In genomic region chr1:186967659-186968394, GRCh38 we compare ENCODE assay signal across 22 cellular contexts.
A peak's percentile ranks its signal among the peaks of the same experiment; 100 is the strongest.
DNase-seq lines count a peak whose midpoint lies in the region; ATAC-seq and TF ChIP-seq lines count a peak whose summit lies in the region.
"Had no signal": no experiment of that assay in that cellular context is flagged by ENCODE, and none has a peak within 500 bp of the region (broad histone marks: within the 10 kb centered on the region; RNA-seq: fewer than 3 reads in every experiment).

No MANE protein-coding gene starts in this region.

- in situ Hi-C loops in brain microvascular endothelial cell (cut with HindIII; ENCODE audit: low pct_ligation_motif_present, low sequenced_read_pairs): no loop called here

- DNase-seq in AG08395 (ENCODE audit: low spot score) (peak; percentile 17), M059J (ENCODE audit: low read depth) (peak; percentile 60), brain microvascular endothelial cell (no peak), kidney glomerular epithelial cell (lab: John Stamatoyannopoulos, UW) (peak; percentile 81), nephron progenitor cell (no peak), HuH-7.5 (ENCODE audit: low spot score) (no peak)
- DNase-seq in activated T-helper 1 cell treated with anti-CD3 and anti-CD28 coated beads, Interleukin-12 subunit alpha, Interleukin-12 subunit beta, Interleukin-2, Interleukin-4 antibody, amounts not matched to agents 30 ng/mL and 10 ng/mL and 1 ng/mL, durations not matched to agents 14 hours and 24 hours and 36 hours (ENCODE audit: low spot score): no peak
- no peak for DNase-seq in activated naive CD4-positive, alpha-beta T cell treated with anti-CD3 and anti-CD28 coated beads, Interleukin-2, amount 50 U/mL, for 72 hours (ENCODE audit: low spot score in 2 of 2)
- DNase-seq: activated CD4-positive, alpha-beta T cell treated with anti-CD3 and anti-CD28 coated beads for 48 hours; activated T-cell treated with anti-CD3 and anti-CD28 coated beads for 4 hours; effector CD4-positive, alpha-beta T cell; KBM-7; NCI-H1105 treated with DMSO at 0.1 percent for 48 hours; SJCRH30; stimulated activated CD4-positive, alpha-beta T cell treated with anti-CD3 and anti-CD28 coated beads, Interleukin-2, amount 100 ng/mL, for 48 hours; stimulated activated CD8-positive, alpha-beta memory T cell treated with anti-CD3 and anti-CD28 coated beads, Interleukin-4, amount 100 ng/mL, for 48 hours; T1000 had no signal

- intact Hi-C loops in activated T-helper 1 cell treated with anti-CD3 and anti-CD28 coated beads, Interleukin-12 subunit alpha, Interleukin-12 subunit beta, Interleukin-2, Interleukin-4 antibody, amounts not matched to agents 30 ng/mL and 10 ng/mL and 1 ng/mL, durations not matched to agents 14 hours and 24 hours and 36 hours (cut with micrococcal nuclease): no loop called here

- H3K27me3 ChIP-seq in brain microvascular endothelial cell (replicated peaks): no peaks in the 10 kb centered on the region
- H3K27me3 ChIP-seq: SJCRH30, tibial nerve had no signal

- no peak overlapping the region for H3K27ac Mint-ChIP-seq in activated T-helper 1 cell treated with anti-CD3 and anti-CD28 coated beads, Interleukin-12 subunit alpha, Interleukin-12 subunit beta, Interleukin-2, Interleukin-4 antibody, amounts not matched to agents 30 ng/mL and 10 ng/mL and 1 ng/mL, durations not matched to agents 14 hours and 24 hours and 36 hours
- H3K27ac Mint-ChIP-seq in activated naive CD4-positive, alpha-beta T cell treated with anti-CD3 and anti-CD28 coated beads, Interleukin-2, amount 50 U/mL, for 72 hours: no peak overlapping the region
- H3K27ac Mint-ChIP-seq in nephron progenitor cell: no peak overlapping the region
- H3K27ac Mint-ChIP-seq: activated naive CD4-positive, alpha-beta T cell treated with anti-CD3 and anti-CD28 coated beads, Interleukin-2, amount 50 U/mL, for 24 hours; B cell; memory B cell had no signal

- H3K27ac ChIP-seq in brain microvascular endothelial cell: peak overlapping the region; percentile 11
- H3K27ac ChIP-seq: SJCRH30, tibial nerve had no signal

- H3K36me3 Mint-ChIP-seq in activated T-helper 1 cell treated with anti-CD3 and anti-CD28 coated beads, Interleukin-12 subunit alpha, Interleukin-12 subunit beta, Interleukin-2, Interleukin-4 antibody, amounts not matched to agents 30 ng/mL and 10 ng/mL and 1 ng/mL, durations not matched to agents 14 hours and 24 hours and 36 hours (ENCODE audit: low read depth): no peaks in the 10 kb centered on the region
- H3K36me3 Mint-ChIP-seq in activated naive CD4-positive, alpha-beta T cell treated with anti-CD3 and anti-CD28 coated beads, Interleukin-2, amount 50 U/mL, for 72 hours: no peaks in the 10 kb centered on the region
- H3K36me3 Mint-ChIP-seq in nephron progenitor cell (ENCODE audit: low read depth): no peaks in the 10 kb centered on the region
- H3K36me3 Mint-ChIP-seq: activated naive CD4-positive, alpha-beta T cell treated with anti-CD3 and anti-CD28 coated beads, Interleukin-2, amount 50 U/mL, for 24 hours; memory B cell had no signal

- no peak for TF ChIP-seq CTCF in brain microvascular endothelial cell (IDR thresholded peaks at IDR 0.05; ENCODE audit: low read depth, low read length, missing control alignments)
- TF ChIP-seq CTCF in nephron progenitor cell (IDR thresholded peaks at IDR 0.05): no peak

- no peaks in the 10 kb centered on the region for H3K4me1 Mint-ChIP-seq in activated T-helper 1 cell treated with anti-CD3 and anti-CD28 coated beads, Interleukin-12 subunit alpha, Interleukin-12 subunit beta, Interleukin-2, Interleukin-4 antibody, amounts not matched to agents 30 ng/mL and 10 ng/mL and 1 ng/mL, durations not matched to agents 14 hours and 24 hours and 36 hours (ENCODE audit: low read depth)
- H3K4me1 Mint-ChIP-seq in nephron progenitor cell: no peaks in the 10 kb centered on the region
- H3K4me1 Mint-ChIP-seq: activated naive CD4-positive, alpha-beta T cell treated with anti-CD3 and anti-CD28 coated beads, Interleukin-2, amount 50 U/mL, for 24 hours; B cell; memory B cell had no signal

- no peaks in the 10 kb centered on the region for H3K9me3 Mint-ChIP-seq in activated T-helper 1 cell treated with anti-CD3 and anti-CD28 coated beads, Interleukin-12 subunit alpha, Interleukin-12 subunit beta, Interleukin-2, Interleukin-4 antibody, amounts not matched to agents 30 ng/mL and 10 ng/mL and 1 ng/mL, durations not matched to agents 14 hours and 24 hours and 36 hours
- no peaks in the 10 kb centered on the region for H3K9me3 Mint-ChIP-seq in activated naive CD4-positive, alpha-beta T cell treated with anti-CD3 and anti-CD28 coated beads, Interleukin-2, amount 50 U/mL, for 72 hours
- H3K9me3 Mint-ChIP-seq in nephron progenitor cell: no peaks in the 10 kb centered on the region
- H3K9me3 Mint-ChIP-seq: activated naive CD4-positive, alpha-beta T cell treated with anti-CD3 and anti-CD28 coated beads, Interleukin-2, amount 50 U/mL, for 24 hours; memory B cell had no signal

- H3K4me3 Mint-ChIP-seq in activated T-helper 1 cell treated with anti-CD3 and anti-CD28 coated beads, Interleukin-12 subunit alpha, Interleukin-12 subunit beta, Interleukin-2, Interleukin-4 antibody, amounts not matched to agents 30 ng/mL and 10 ng/mL and 1 ng/mL, durations not matched to agents 14 hours and 24 hours and 36 hours: no peak overlapping the region
- no peak overlapping the region for H3K4me3 Mint-ChIP-seq in nephron progenitor cell
- H3K4me3 Mint-ChIP-seq: activated naive CD4-positive, alpha-beta T cell treated with anti-CD3 and anti-CD28 coated beads, Interleukin-2, amount 50 U/mL, for 24 hours; B cell; memory B cell had no signal

- H3K27me3 Mint-ChIP-seq in activated T-helper 1 cell treated with anti-CD3 and anti-CD28 coated beads, Interleukin-12 subunit alpha, Interleukin-12 subunit beta, Interleukin-2, Interleukin-4 antibody, amounts not matched to agents 30 ng/mL and 10 ng/mL and 1 ng/mL, durations not matched to agents 14 hours and 24 hours and 36 hours (ENCODE audit: insufficient read depth): no peaks in the 10 kb centered on the region
- H3K27me3 Mint-ChIP-seq in nephron progenitor cell (ENCODE audit: low read depth, poor library complexity): no peaks in the 10 kb centered on the region
- H3K27me3 Mint-ChIP-seq: B cell had no signal

- no peak for ATAC-seq in activated naive CD4-positive, alpha-beta T cell treated with anti-CD3 and anti-CD28 coated beads, Interleukin-2, amount 50 U/mL, for 72 hours
- ATAC-seq: sciatic nerve had no signal

- no peaks in the 10 kb centered on the region for H3K36me3 ChIP-seq in brain microvascular endothelial cell (replicated peaks)
- H3K36me3 ChIP-seq: SJCRH30, tibial nerve had no signal

- no peak overlapping the region for H3K4me3 ChIP-seq in brain microvascular endothelial cell (ENCODE audit: low read depth, low read length)
- H3K4me3 ChIP-seq: SJCRH30, tibial nerve had no signal

Comparison
In these comparisons a context has a peak if more than half of its experiments do, and no peak if none do; other contexts are left out.
1. DNase-seq: peak in AG08395 (single experiment), M059J (single experiment) and kidney glomerular epithelial cell (single experiment); none in brain microvascular endothelial cell (single experiment), activated T-helper 1 cell treated with anti-CD3 and anti-CD28 coated beads, Interleukin-12 subunit alpha, Interleukin-12 subunit beta, Interleukin-2, Interleukin-4 antibody, amounts not matched to agents 30 ng/mL and 10 ng/mL and 1 ng/mL, durations not matched to agents 14 hours and 24 hours and 36 hours (single experiment), activated naive CD4-positive, alpha-beta T cell treated with anti-CD3 and anti-CD28 coated beads, Interleukin-2, amount 50 U/mL, for 72 hours (0 of 2), nephron progenitor cell (single experiment) and HuH-7.5 (single experiment).